ENCODE assay signal across 13 cellular contexts in the genomic region with DNA sequence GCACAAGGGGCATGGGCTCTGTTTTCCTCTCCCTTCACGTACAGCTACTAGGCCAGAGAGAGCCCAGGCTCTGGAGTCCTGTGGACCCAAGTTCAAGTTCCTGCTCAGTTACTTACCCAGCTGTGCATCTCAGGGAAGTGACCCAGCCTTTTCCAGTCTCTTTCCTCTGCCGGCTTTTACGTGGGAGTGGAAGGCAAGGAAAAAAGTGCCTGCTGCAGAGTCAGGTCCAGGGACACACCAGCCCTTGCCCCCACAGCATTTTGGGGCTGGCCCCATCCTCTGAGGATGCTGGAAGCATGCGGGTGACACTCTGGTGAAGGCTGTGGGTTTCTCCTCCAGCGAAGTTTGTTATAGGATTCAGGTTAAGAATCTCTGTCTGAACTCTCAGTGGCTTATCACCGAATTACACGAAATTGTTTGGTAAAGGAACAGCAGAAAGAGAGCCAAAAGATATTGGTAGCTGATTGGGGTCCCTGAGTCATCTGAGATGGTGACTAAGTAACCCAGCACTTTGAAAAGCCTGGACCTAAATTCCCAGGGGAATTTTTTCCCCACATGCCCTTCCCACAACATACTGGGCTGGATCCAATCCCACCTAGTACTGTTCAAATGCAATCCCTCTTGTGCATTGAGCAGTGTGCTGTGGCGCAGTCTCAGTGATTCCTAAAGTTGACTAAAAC.
DNase-seq lines count a peak whose midpoint lies in the region; ATAC-seq and TF ChIP-seq lines count a peak whose summit lies in the region.
"Had no signal": no experiment of that assay in that cellular context is flagged by ENCODE, and none has a peak within 500 bp of the region (broad histone marks: within the 10 kb centered on the region; RNA-seq: fewer than 3 reads in every experiment).

No MANE protein-coding gene starts in this region.

- H3K4me3 ChIP-seq in brain microvascular endothelial cell (ENCODE audit: low read depth, low read length) (no peak overlapping the region), neuronal stem cell (ENCODE audit: low read length in 2 of 2) (no peak overlapping the region), MM.1S (ENCODE audit: low read length) (no peak overlapping the region)

- no CpG with 5 or more reads among the region's 8 CpGs for WGBS in neuronal stem cell (ENCODE audit: extremely low coverage in 2 of 2, insufficient read length in 2 of 2, insufficient replicate concordance in 1 of 2), 2 donors

- in situ Hi-C loops in brain microvascular endothelial cell (cut with HindIII; ENCODE audit: low pct_ligation_motif_present, low sequenced_read_pairs): no loop called here

- DNase-seq in AG20443 (ENCODE audit: low spot score) (peak; percentile 55), LHCN-M2 (ENCODE audit: low read depth) (peak; percentile 79), brain microvascular endothelial cell (peak; percentile 84), neuronal stem cell (ENCODE audit: low spot score) (no peak), activated gamma-delta T cell treated with Interleukin-2 at 50 U/mL for 16 hours (no peak), MM.1S (no peak), NCI-H774 (lab: John Stamatoyannopoulos, UW) (no peak)
- DNase-seq: activated CD8-positive, alpha-beta T cell treated with anti-CD3 and anti-CD28 coated beads for 36 hours; effector CD8-positive, alpha-beta T cell; NCI-H1105; NK-92 treated with Interleukin-12 subunit alpha and Interleukin-12 subunit beta, amount 100 ng/mL, for 24 hours; T-helper 1 cell had no signal

- no peak overlapping the region for H2BK12ac ChIP-seq in neuronal stem cell (ENCODE audit: low read length)

- H3K9me2 ChIP-seq in MM.1S (replicated peaks; ENCODE audit: insufficient read depth, low read length): no peaks in the 10 kb centered on the region

- peak overlapping the region; percentile 11 for H2AK5ac ChIP-seq in neuronal stem cell (ENCODE audit: low read depth, low read length)

- peaks cover 18% of the 10 kb centered on the region for H3K27me3 ChIP-seq in brain microvascular endothelial cell (replicated peaks)
- peaks cover 0 to 2% (median 0%) of the 10 kb centered on the region in 3 experiments for H3K27me3 ChIP-seq in neuronal stem cell (ENCODE audit: control insufficient read depth in 3 of 3, insufficient read depth in 3 of 3, low read depth in 1 of 3, low read length in 3 of 3)
- no peaks in the 10 kb centered on the region for H3K27me3 ChIP-seq in MM.1S (replicated peaks; ENCODE audit: insufficient read depth, low read length)

- no peak overlapping the region for H3K4me2 ChIP-seq in neuronal stem cell (ENCODE audit: insufficient read depth, low read length, poor library complexity, severe bottlenecking)
- H3K4me2 ChIP-seq in MM.1S (ENCODE audit: low read depth, low read length): no peak overlapping the region

- no peak for ATAC-seq in GM19455 (IDR thresholded peaks at IDR 0.05; ENCODE audit: unreplicated experiment)
- ATAC-seq: activated CD8-positive, alpha-beta T cell treated with anti-CD3 and anti-CD28 coated beads for 36 hours had no signal

- no peak overlapping the region for H3K23ac ChIP-seq in neuronal stem cell (ENCODE audit: low read depth, low read length, poor library complexity)

- no peaks in the 10 kb centered on the region for H3F3A ChIP-seq in MM.1S (ENCODE audit: insufficient read depth, low read length)

- no peak overlapping the region for H4K8ac ChIP-seq in neuronal stem cell (ENCODE audit: low read depth, low read length)

- H3K36me3 ChIP-seq in brain microvascular endothelial cell (replicated peaks) (no peaks in the 10 kb centered on the region), neuronal stem cell (replicated peaks in 1 of 2; ENCODE audit: control insufficient read depth in 2 of 2, insufficient read depth in 2 of 2, low read length in 2 of 2) (no peaks in the 10 kb centered on the region), MM.1S (replicated peaks; ENCODE audit: insufficient read depth, low read length) (no peaks in the 10 kb centered on the region)

- H4K20me1 ChIP-seq in MM.1S (ENCODE audit: insufficient read depth, low read length): no peaks in the 10 kb centered on the region

- H3K79me1 ChIP-seq in neuronal stem cell (ENCODE audit: low read depth, low read length): no peaks in the 10 kb centered on the region

- no peak overlapping the region for H2BK120ac ChIP-seq in neuronal stem cell (ENCODE audit: low read depth, low read length)

- no peak overlapping the region for H2AFZ ChIP-seq in neuronal stem cell (ENCODE audit: low read length)
- no peak overlapping the region for H2AFZ ChIP-seq in MM.1S (ENCODE audit: low read length)

- H2BK15ac ChIP-seq in neuronal stem cell (ENCODE audit: low read length): peak overlapping the region; percentile 23

- H3K4ac ChIP-seq in neuronal stem cell (ENCODE audit: low read length): no peak overlapping the region

- peaks cover 4 to 10% of the 10 kb centered on the region in 2 donors for H3K4me1 ChIP-seq in neuronal stem cell (ENCODE audit: control insufficient read depth in 2 of 2, insufficient read depth in 1 of 2, low read depth in 1 of 2, low read length in 2 of 2)
- no peaks in the 10 kb centered on the region for H3K4me1 ChIP-seq in MM.1S (ENCODE audit: low read length)

- H4K91ac ChIP-seq in neuronal stem cell (ENCODE audit: low read depth, low read length, poor library complexity): no peak overlapping the region

- no peak overlapping the region for H3K14ac ChIP-seq in neuronal stem cell (ENCODE audit: low read length)

- TF ChIP-seq CTCF in brain microvascular endothelial cell (IDR thresholded peaks at IDR 0.05; ENCODE audit: low read depth, low read length, missing control alignments): no peak
- TF ChIP-seq CTCF in MM.1S (IDR thresholded peaks at IDR 0.05; ENCODE audit: low read length): no peak

- no peak overlapping the region for H3K27ac ChIP-seq in brain microvascular endothelial cell
- H3K27ac ChIP-seq in neuronal stem cell (replicated peaks; ENCODE audit: low read length): no peak overlapping the region
- H3K27ac ChIP-seq in MM.1S (ENCODE audit: low read length): no peak overlapping the region

- H3K18ac ChIP-seq in neuronal stem cell (ENCODE audit: low read length): no peak overlapping the region

- H3K9me3 ChIP-seq in neuronal stem cell (replicated peaks in 1 of 2; ENCODE audit: control insufficient read depth in 2 of 2, insufficient read depth in 1 of 2, low read depth in 1 of 2, low read length in 2 of 2) (no peaks in the 10 kb centered on the region), MM.1S (replicated peaks; ENCODE audit: insufficient read depth, low read length) (no peaks in the 10 kb centered on the region)

- H3K79me2 ChIP-seq in MM.1S (ENCODE audit: low read length): no peaks in the 10 kb centered on the region

- H3K9ac ChIP-seq in neuronal stem cell (ENCODE audit: low read depth, low read length, poor library complexity): no peak overlapping the region
- H3K9ac ChIP-seq in MM.1S (ENCODE audit: low read length): no peak overlapping the region

- H2BK5ac ChIP-seq in neuronal stem cell (ENCODE audit: low read length): no peak overlapping the region

Comparison
In these comparisons a context has a peak if more than half of its experiments do, and no peak if none do; other contexts are left out.
1. DNase-seq: peak in AG20443 (single experiment), LHCN-M2 (single experiment) and brain microvascular endothelial cell (single experiment); none in neuronal stem cell (single experiment), activated gamma-delta T cell treated with Interleukin-2 at 50 U/mL for 16 hours (single experiment), MM.1S (single experiment) and NCI-H774 (single experiment).